17 cellular contexts compared by ENCODE assay signal in genomic region chr1:60573121-60573520, GRCh38.
DNase-seq lines count a peak whose midpoint lies in the region; ATAC-seq, FAIRE-seq and TF ChIP-seq lines count a peak whose summit lies in the region.
"Had no signal": no experiment of that assay in that cellular context is flagged by ENCODE, and none has a peak within 500 bp of the region (broad histone marks: within the 10 kb centered on the region; RNA-seq: fewer than 3 reads in every experiment).

No MANE protein-coding gene starts in this region.

- in situ Hi-C loops in K562 (cut with MboI): no loop called here

- no peak overlapping the region for H3K9ac ChIP-seq in K562 (ENCODE audit: insufficient read depth in 1 of 2, low read depth in 2 of 2, low read length in 2 of 2)

- H3K9me3 ChIP-seq in K562 (replicated peaks; ENCODE audit: control insufficient read depth, insufficient read depth, low read depth, low read length) (no peaks in the 10 kb centered on the region), right cardiac atrium (ENCODE audit: control insufficient read depth, low read length) (no peaks in the 10 kb centered on the region), suprapubic skin (no peaks in the 10 kb centered on the region), testis (no peaks in the 10 kb centered on the region), thyroid gland (no peaks in the 10 kb centered on the region)
- H3K9me3 ChIP-seq: esophagus muscularis mucosa, transverse colon had no signal

- 0% methylated on average over 1 of the region's 1 CpG for WGBS in K562 (ENCODE audit: insufficient coverage, low coverage, missing lambda C conversion rate)
- WGBS in right cardiac atrium: 8% methylated on average over 1 of the region's 1 CpG
- WGBS in suprapubic skin: 24% methylated on average over 1 of the region's 1 CpG
- 6 to 18% methylated on average over 1 of the region's 1 CpG for WGBS in testis, 2 donors
- WGBS in thyroid gland, 2 donors: 4 to 20% methylated on average over 1 of the region's 1 CpG

- H3K36me3 ChIP-seq in K562 (ENCODE audit: control insufficient read depth, insufficient read depth, low read length): no peaks in the 10 kb centered on the region
- no peaks in the 10 kb centered on the region for H3K36me3 ChIP-seq in suprapubic skin
- no peaks in the 10 kb centered on the region for H3K36me3 ChIP-seq in testis (ENCODE audit: low read depth, missing control alignments)
- no peaks in the 10 kb centered on the region for H3K36me3 ChIP-seq in thyroid gland
- H3K36me3 ChIP-seq: cardiac muscle cell, esophagus muscularis mucosa, transverse colon had no signal

- no peak for TF ChIP-seq CTCF in K562 (IDR thresholded peaks at IDR 0.05 in 2 of 3, conservative IDR thresholded peaks at IDR 0.05 in 1 of 3; ENCODE audit: insufficient read depth in 2 of 3, low read depth in 1 of 3, low read length in 3 of 3)
- TF ChIP-seq CTCF in suprapubic skin (IDR thresholded peaks at IDR 0.05): no peak
- no peak for TF ChIP-seq CTCF in testis (IDR thresholded peaks at IDR 0.05)
- TF ChIP-seq CTCF in thyroid gland (IDR thresholded peaks at IDR 0.05): no peak

- TF ChIP-seq RAD21 in K562 (CRISPR knock-in tag; conservative IDR thresholded peaks at IDR 0.05 in 1 of 2, IDR thresholded peaks at IDR 0.05 in 1 of 2): no peak

- H3K27ac ChIP-seq in K562 (ENCODE audit: extremely low read depth, low read depth, low read length) (no peak overlapping the region), right cardiac atrium (ENCODE audit: low read length) (no peak overlapping the region), suprapubic skin (peak overlapping the region; percentile 29), testis (peak overlapping the region in 1 of 2 donors; percentile 13), thyroid gland (peak overlapping the region in 1 of 3 donors; percentile 67)
- H3K27ac ChIP-seq: cardiac muscle cell, esophagus muscularis mucosa, transverse colon had no signal

- ATAC-seq in K562 (no peak), right cardiac atrium (peak; percentile 48 to 62)
- ATAC-seq: natural killer cell, Panc1 had no signal

- H3K4me2 ChIP-seq in K562 (ENCODE audit: insufficient read depth, low read length): no peak overlapping the region

- POLR2A ChIA-PET in K562 (lab: Yijun Ruan, JAX): interaction anchor here (0.7 kb wide), 2 partner anchors 127 to 1286 kb away, joined by 3 read pairs; no protein-coding TSS in a partner anchor

- no TSS peak for BruUV-seq in K562 (replicated peaks; lab: Mats Ljungman, UMichigan)

- no peaks in the 10 kb centered on the region; a peak in 1 of 5 replicates for H3K4me1 ChIP-seq in K562 (replicated peaks in 1 of 2; ENCODE audit: control insufficient read depth in 2 of 2, insufficient read depth in 2 of 2, low read length in 2 of 2)
- H3K4me1 ChIP-seq in right cardiac atrium (ENCODE audit: control insufficient read depth, insufficient read depth, low read length): no peaks in the 10 kb centered on the region
- peaks cover 10% of the 10 kb centered on the region for H3K4me1 ChIP-seq in suprapubic skin
- H3K4me1 ChIP-seq in testis: peaks cover 9% of the 10 kb centered on the region
- H3K4me1 ChIP-seq in thyroid gland: peaks cover 16 to 17% of the 10 kb centered on the region in 2 donors
- H3K4me1 ChIP-seq: transverse colon had no signal

- TF ChIP-seq POLR2A in K562 (conservative IDR thresholded peaks at IDR 0.05) (no peak), suprapubic skin (IDR thresholded peaks at IDR 0.05) (no peak), testis (IDR thresholded peaks at IDR 0.05) (no peak), thyroid gland (IDR thresholded peaks at IDR 0.05) (no peak)

- CTCF ChIA-PET in K562 (lab: Yijun Ruan, JAX; ENCODE audit: low intra/inter-chr PET ratio): no interaction called here

- H3K4me3 ChIP-seq in K562: no peak overlapping the region
- H3K4me3 ChIP-seq in right cardiac atrium (ENCODE audit: low read length): no peak overlapping the region
- no peak overlapping the region for H3K4me3 ChIP-seq in suprapubic skin
- no peak overlapping the region for H3K4me3 ChIP-seq in testis
- no peak overlapping the region for H3K4me3 ChIP-seq in thyroid gland (replicated peaks in 1 of 3)
- H3K4me3 ChIP-seq: cardiac muscle cell, esophagus muscularis mucosa, transverse colon had no signal

- no peaks in the 10 kb centered on the region for H4K20me1 ChIP-seq in K562 (replicated peaks; ENCODE audit: control insufficient read depth, insufficient read depth, low read length)

- no peaks in the 10 kb centered on the region for H3K79me2 ChIP-seq in K562 (ENCODE audit: control insufficient read depth, insufficient read depth, low read length)

- intact Hi-C loops in K562 (cut with micrococcal nuclease): loop anchor here (10.0 kb wide), 1 partner anchor 192 kb away; no protein-coding TSS in a partner anchor
- intact Hi-C loops in right cardiac atrium (cut with DNase I): no loop called here
- intact Hi-C loops in testis (cut with DNase I; ENCODE audit: low total_unique reads): no loop called here
- intact Hi-C loops in thyroid gland (cut with DNase I): no loop called here

- DNase-seq in DMS79 treated with DMSO at 0.1 percent for 48 hours (lab: John Stamatoyannopoulos, UW) (peak; percentile 10), DMS79 (lab: John Stamatoyannopoulos, UW) (no peak), K562 (ENCODE audit: extremely low read depth in 1 of 4, low spot score in 3 of 4) (no peak), right cardiac atrium (no peak), suprapubic skin (ENCODE audit: low spot score in 2 of 2) (no peak), testis (no peak), thyroid gland (no peak), cortex of kidney (lab: John Stamatoyannopoulos, UW) (no peak)
- DNase-seq: 8988T; activated CD4-positive, alpha-beta memory T cell treated with anti-CD3 and anti-CD28 coated beads for 36 hours; COR-L47; natural killer cell; NCI-H2107; transverse colon had no signal

- H3K9me1 ChIP-seq in K562 (ENCODE audit: control insufficient read depth, insufficient read depth, low read length): no peaks in the 10 kb centered on the region

- H2AFZ ChIP-seq in K562 (ENCODE audit: low read depth, low read length): no peak overlapping the region

- no peak for TF ChIP-seq EP300 in K562 (IDR thresholded peaks at IDR 0.05; ENCODE audit: low read length)
- TF ChIP-seq EP300 in suprapubic skin (IDR thresholded peaks at IDR 0.05): no peak

- H3K27me3 ChIP-seq in K562 (ENCODE audit: control insufficient read depth in 2 of 2, insufficient read depth in 2 of 2, low read length in 2 of 2): no peaks in the 10 kb centered on the region
- no peaks in the 10 kb centered on the region for H3K27me3 ChIP-seq in right cardiac atrium (ENCODE audit: control insufficient read depth, insufficient read depth)
- H3K27me3 ChIP-seq in suprapubic skin: no peaks in the 10 kb centered on the region
- no peaks in the 10 kb centered on the region for H3K27me3 ChIP-seq in testis
- H3K27me3 ChIP-seq in thyroid gland: no peaks in the 10 kb centered on the region
- H3K27me3 ChIP-seq: cardiac muscle cell, esophagus muscularis mucosa, transverse colon had no signal

- peak; percentile 15 for FAIRE-seq in K562 (lab: Jason Lieb, UNC)

TF ChIP-seq in K562, 482 proteins besides CTCF, POLR2A, EP300 and RAD21:
- no peak for TF ChIP-seq FIP1L1 (IDR thresholded peaks at IDR 0.05; ENCODE audit: low read depth, low read length, poor library complexity, severe bottlenecking)
- TF ChIP-seq CHD1 (IDR thresholded peaks at IDR 0.05; ENCODE audit: low read length): no peak
- TF ChIP-seq ZBTB49 (CRISPR knock-in tag; IDR thresholded peaks at IDR 0.05; ENCODE audit: borderline replicate concordance): no peak
- TF ChIP-seq PHTF2 (CRISPR knock-in tag; IDR thresholded peaks at IDR 0.05): no peak
